In genomic region chr16:82016268-82016667, GRCh38 we compare ENCODE assay signal across 10 cellular contexts. TPM values are rescaled to one million over a fixed set of nuclear protein-coding genes. Genes with fewer than 3 reads are reported as not detected.
DNase-seq lines count a peak whose midpoint lies in the region; ATAC-seq and TF ChIP-seq lines count a peak whose summit lies in the region.
"Had no signal": no experiment of that assay in that cellular context is flagged by ENCODE, and none has a peak within 500 bp of the region (broad histone marks: within the 10 kb centered on the region; RNA-seq: fewer than 3 reads in every experiment).

No MANE protein-coding gene starts in this region.

- POLR2A ChIA-PET in Caco-2 (lab: Charles Lee): no interaction called here

- dilution Hi-C loops in mammary epithelial cell (cut with HindIII; ENCODE audit: low sequenced_read_pairs): no loop called here

- H3K4me3 ChIP-seq in Caco-2 (ENCODE audit: low read depth, low read length): no peak overlapping the region
- H3K4me3 ChIP-seq in Karpas-422 (ENCODE audit: low read length): no peak overlapping the region
- no peak overlapping the region for H3K4me3 ChIP-seq in mammary epithelial cell (replicated peaks in 1 of 3; ENCODE audit: insufficient read depth in 1 of 3, low read depth in 2 of 3, low read length in 3 of 3)
- no peak overlapping the region for H3K4me3 ChIP-seq in mesendoderm (ENCODE audit: low read length)
- peak overlapping the region in 1 of 4 donors; percentile 7 for H3K4me3 ChIP-seq in esophagus muscularis mucosa

- no peaks in the 10 kb centered on the region for H3K9me2 ChIP-seq in Karpas-422 (replicated peaks; ENCODE audit: insufficient read depth, low read length)

- BruUV-seq in Caco-2 (replicated peaks; lab: Mats Ljungman, UMichigan) (no TSS peak), mammary epithelial cell (replicated peaks; lab: Mats Ljungman, UMichigan) (no TSS peak)

- H4K20me1 ChIP-seq in Karpas-422 (ENCODE audit: insufficient read depth, low read depth, low read length): no peaks in the 10 kb centered on the region
- no peaks in the 10 kb centered on the region for H4K20me1 ChIP-seq in mammary epithelial cell (ENCODE audit: insufficient read depth, low read length)

- no peaks in the 10 kb centered on the region for H3K4me1 Mint-ChIP-seq in Caco-2 (ENCODE audit: low read depth, unreplicated experiment)
- peaks cover 5% of the 10 kb centered on the region for H3K4me1 Mint-ChIP-seq in activated T-cell treated with anti-CD3 and anti-CD28 coated beads, Interleukin-2, amount 50 U/mL, for 72 hours (ENCODE audit: low read depth)

- DNase-seq in Caco-2 (peak in 1 of 2 experiments; percentile 42), Karpas-422 (peak; percentile 48), mammary epithelial cell (peak; percentile 36), mesendoderm (peak; percentile 40), esophagus muscularis mucosa (ENCODE audit: extremely low spot score) (no peak)
- DNase-seq in activated T-cell treated with anti-CD3 and anti-CD28 coated beads, Interleukin-2, amount 50 U/mL, for 48 hours: no peak
- DNase-seq in activated T-cell treated with anti-CD3 and anti-CD28 coated beads, Interleukin-2, amount 50 U/mL, for 72 hours: no peak
- DNase-seq: activated CD4-positive, alpha-beta memory T cell treated with anti-CD3 and anti-CD28 coated beads for 36 hours; stimulated activated CD4-positive, alpha-beta T cell treated with anti-CD3 and anti-CD28 coated beads, Interleukin-4, amount 100 ng/mL, for 24 hours had no signal

- H3K27me3 Mint-ChIP-seq in Caco-2 (ENCODE audit: insufficient read depth, unreplicated experiment): peaks cover 22% of the 10 kb centered on the region
- H3K27me3 Mint-ChIP-seq in activated T-cell treated with anti-CD3 and anti-CD28 coated beads, Interleukin-2, amount 50 U/mL, for 72 hours (ENCODE audit: low read depth): peaks cover 24% of the 10 kb centered on the region

- no peak overlapping the region for H2AK5ac ChIP-seq in mesendoderm (ENCODE audit: low read length)

- H4K8ac ChIP-seq in mesendoderm (ENCODE audit: low read depth, low read length): no peak overlapping the region

- intact Hi-C loops in Caco-2 (cut with micrococcal nuclease; ENCODE audit: unreplicated experiment): no loop called here
- intact Hi-C loops in mammary epithelial cell (cut with micrococcal nuclease): no loop called here
- intact Hi-C loops in esophagus muscularis mucosa (cut with DNase I): no loop called here

- H3K4me2 ChIP-seq in Karpas-422 (ENCODE audit: low read depth, low read length, poor library complexity, severe bottlenecking) (no peak overlapping the region), mammary epithelial cell (ENCODE audit: insufficient read depth, low read depth, low read length) (no peak overlapping the region), mesendoderm (ENCODE audit: low read length) (no peak overlapping the region)

- H3K27ac ChIP-seq in Karpas-422 (ENCODE audit: low read length) (no peak overlapping the region), mammary epithelial cell (ENCODE audit: insufficient read depth, low read depth, low read length) (no peak overlapping the region), mesendoderm (ENCODE audit: low read depth, low read length) (no peak overlapping the region), esophagus muscularis mucosa (replicated peaks in 1 of 4) (no peak overlapping the region)

- no peak overlapping the region for H2BK120ac ChIP-seq in mesendoderm (ENCODE audit: low read depth, low read length)

- H3K4me1 ChIP-seq in Caco-2 (no peaks in the 10 kb centered on the region), Karpas-422 (ENCODE audit: low read length) (peaks cover 4% of the 10 kb centered on the region; the same call in 1 of the 2 replicates), mammary epithelial cell (ENCODE audit: insufficient read depth, low read length) (peaks cover 6% of the 10 kb centered on the region), mesendoderm (ENCODE audit: control insufficient read depth, low read depth, low read length) (no peaks in the 10 kb centered on the region), esophagus muscularis mucosa (peaks cover 0 to 6% (median 2%) of the 10 kb centered on the region in 4 donors)

- CTCF ChIA-PET in Caco-2 (lab: Charles Lee) (no interaction called here), mammary epithelial cell (lab: Charles Lee; ENCODE audit: low non-redundant PET) (no interaction called here)

- no peaks in the 10 kb centered on the region for H3K79me2 ChIP-seq in Karpas-422 (ENCODE audit: low read length)
- H3K79me2 ChIP-seq in mammary epithelial cell (ENCODE audit: insufficient read depth, low read length): no peaks in the 10 kb centered on the region
- H3K79me2 ChIP-seq in mesendoderm (ENCODE audit: control insufficient read depth, insufficient read depth, low read length): no peaks in the 10 kb centered on the region

- TF ChIP-seq CTCF in Caco-2 (IDR thresholded peaks at IDR 0.05; ENCODE audit: insufficient read depth in 1 of 2, low read depth in 1 of 2, low read length in 1 of 2, severe bottlenecking in 1 of 2, unreplicated experiment in 1 of 2): peak; percentile 32 to 38
- peak; percentile 37 to 53 for TF ChIP-seq CTCF in mammary epithelial cell (conservative IDR thresholded peaks at IDR 0.05 in 1 of 2, IDR thresholded peaks at IDR 0.05 in 1 of 2; ENCODE audit: extremely low read depth in 1 of 2, insufficient read depth in 1 of 2, low read depth in 1 of 2, low read length in 2 of 2)
- peak in 1 of 3 experiments; percentile 24 for TF ChIP-seq CTCF in esophagus muscularis mucosa (IDR thresholded peaks at IDR 0.05)

- H3K56ac ChIP-seq in mesendoderm (ENCODE audit: low read length): no peak overlapping the region

- H3K27ac Mint-ChIP-seq in Caco-2 (ENCODE audit: unreplicated experiment): no peak overlapping the region
- H3K27ac Mint-ChIP-seq in activated T-cell treated with anti-CD3 and anti-CD28 coated beads, Interleukin-2, amount 50 U/mL, for 72 hours: no peak overlapping the region
- H3K27ac Mint-ChIP-seq: activated CD4-positive, alpha-beta memory T cell treated with anti-CD3 and anti-CD28 coated beads for 36 hours had no signal

- H3K4ac ChIP-seq in mesendoderm (ENCODE audit: low read depth, low read length): no peak overlapping the region

- no peak overlapping the region for H3K4me3 Mint-ChIP-seq in Caco-2 (ENCODE audit: unreplicated experiment)
- H3K4me3 Mint-ChIP-seq in activated T-cell treated with anti-CD3 and anti-CD28 coated beads, Interleukin-2, amount 50 U/mL, for 72 hours: no peak overlapping the region
- H3K4me3 Mint-ChIP-seq: activated CD4-positive, alpha-beta memory T cell treated with anti-CD3 and anti-CD28 coated beads for 36 hours had no signal

- no peaks in the 10 kb centered on the region for H3K36me3 Mint-ChIP-seq in Caco-2 (ENCODE audit: insufficient read depth, unreplicated experiment)
- H3K36me3 Mint-ChIP-seq in activated T-cell treated with anti-CD3 and anti-CD28 coated beads, Interleukin-2, amount 50 U/mL, for 72 hours (ENCODE audit: insufficient read depth in 2 of 2): peaks cover 0 to 4% of the 10 kb centered on the region in 2 donors

- H3K9ac ChIP-seq in Karpas-422 (ENCODE audit: low read length) (no peak overlapping the region), mammary epithelial cell (ENCODE audit: insufficient read depth, low read length) (no peak overlapping the region), mesendoderm (ENCODE audit: low read length) (no peak overlapping the region)

- no peak overlapping the region for H3K23ac ChIP-seq in mesendoderm (ENCODE audit: low read length)

- H3K9me3 ChIP-seq in Caco-2 (peaks cover 8% of the 10 kb centered on the region; the same call in 1 of the 2 replicates), Karpas-422 (ENCODE audit: low read length) (no peaks in the 10 kb centered on the region), mammary epithelial cell (replicated peaks; ENCODE audit: insufficient read depth, low read length) (no peaks in the 10 kb centered on the region), esophagus muscularis mucosa (peaks cover 0 to 5% (median 3%) of the 10 kb centered on the region in 4 donors)

- no peak for TF ChIP-seq POLR2A in esophagus muscularis mucosa (IDR thresholded peaks at IDR 0.05; ENCODE audit: low read depth)

- TF ChIP-seq EP300 in esophagus muscularis mucosa (IDR thresholded peaks at IDR 0.05): no peak

- H2BK5ac ChIP-seq in mesendoderm (ENCODE audit: low read length): no peak overlapping the region

- no peak for ATAC-seq in activated T-cell treated with anti-CD3 and anti-CD28 coated beads, Interleukin-2, amount 50 U/mL, for 72 hours (replicated peaks in 1 of 2)
- ATAC-seq in HG03139 (IDR thresholded peaks at IDR 0.05; ENCODE audit: unreplicated experiment): no peak

- H3K36me3 ChIP-seq in Caco-2 (ENCODE audit: control insufficient read depth, insufficient read depth, low read length) (no peaks in the 10 kb centered on the region), Karpas-422 (ENCODE audit: insufficient read depth, low read length) (no peaks in the 10 kb centered on the region), mammary epithelial cell (ENCODE audit: insufficient read depth, low read length) (no peaks in the 10 kb centered on the region), mesendoderm (ENCODE audit: control insufficient read depth, insufficient read depth, low read length) (no peaks in the 10 kb centered on the region), esophagus muscularis mucosa (no peaks in the 10 kb centered on the region)

- H2AFZ ChIP-seq in Karpas-422 (ENCODE audit: low read length) (no peak overlapping the region), mammary epithelial cell (ENCODE audit: low read depth, low read length) (no peak overlapping the region)

- H3K27me3 ChIP-seq in Caco-2 (replicated peaks; ENCODE audit: control insufficient read depth, insufficient read depth, low read length): no peaks in the 10 kb centered on the region
- H3K27me3 ChIP-seq in Karpas-422 (ENCODE audit: low read length): no peaks in the 10 kb centered on the region; the same call in 1 of the 2 replicates
- H3K27me3 ChIP-seq in mammary epithelial cell (ENCODE audit: insufficient read depth, low read length): no peaks in the 10 kb centered on the region
- no peaks in the 10 kb centered on the region for H3K27me3 ChIP-seq in mesendoderm (ENCODE audit: insufficient read depth, low read length, poor library complexity)
- H3K27me3 ChIP-seq in esophagus muscularis mucosa: peaks cover 0 to 11% (median 0%) of the 10 kb centered on the region in 4 donors

- H3K79me1 ChIP-seq in mesendoderm (ENCODE audit: low read length): no peaks in the 10 kb centered on the region

- 52% methylated on average over 7 of the region's 7 CpGs for WGBS in mammary epithelial cell (ENCODE audit: low coverage, missing lambda C conversion rate)
- no CpG with 5 or more reads among the region's 7 CpGs for WGBS in mesendoderm (ENCODE audit: extremely low coverage, insufficient coverage, low lambda C conversion rate)
- 37% methylated on average over 7 of the region's 7 CpGs for WGBS in esophagus muscularis mucosa

- H3K9me3 Mint-ChIP-seq in Caco-2 (ENCODE audit: unreplicated experiment): peaks cover 10% of the 10 kb centered on the region
- peaks cover 0 to 2% of the 10 kb centered on the region in 2 donors for H3K9me3 Mint-ChIP-seq in activated T-cell treated with anti-CD3 and anti-CD28 coated beads, Interleukin-2, amount 50 U/mL, for 72 hours

- in situ Hi-C loops in mammary epithelial cell (cut with MboI; ENCODE audit: low sequenced_read_pairs in 2 of 2): no loop called here

- H2BK15ac ChIP-seq in mesendoderm (replicated peaks; ENCODE audit: low read depth): no peak overlapping the region

- H4K5ac ChIP-seq in mesendoderm (ENCODE audit: low read length): no peak overlapping the region

- H3K18ac ChIP-seq in mesendoderm (ENCODE audit: low read length): no peak overlapping the region

RNA-seq across cellular contexts. Expression of gene SDR42E1, which starts 5.0 kb away (rescaled TPM):
- total RNA-seq in Caco-2 (2022) (5.3 and 7.5 TPM in 2 replicates), mammary epithelial cell (10 to 100 TPM; 19.7 to 21.5 TPM), esophagus muscularis mucosa (1 to 10 TPM in 2 of 4 donors, under 1 TPM in 2; 0.66 to 1.3 (median 1.00) TPM)
- 4.4 TPM in 2 replicates for total RNA-seq in Karpas-422 (2014; rRNA removed; shearing (Covaris generic); ENCODE audit: low replicate concordance)
- polyA plus RNA-seq in mammary epithelial cell: 10.6 TPM
- polyA minus RNA-seq in mammary epithelial cell: 30.8 TPM
- 0.31 TPM for polyA plus RNA-seq in mesendoderm (2013, experiment 1 of 2)
- polyA plus RNA-seq in mesendoderm (2013, experiment 2 of 2): 0.50 TPM
- total RNA-seq in activated T-cell treated with anti-CD3 and anti-CD28 coated beads, Interleukin-2, amount 50 U/mL, for 72 hours: 10 to 100 TPM in 1 of 2 donors, 1 to 10 TPM in 1; 8.7 to 13.0 TPM

RNA-seq across cellular contexts. Expression of gene HSD17B2, which starts 18.8 kb away (rescaled TPM):
- total RNA-seq in Caco-2 (2022) (5.1 and 5.2 TPM in 2 replicates), mammary epithelial cell (1 to 10 TPM; 1.3 to 2.4 TPM), esophagus muscularis mucosa (not detected)
- total RNA-seq in Karpas-422 (2014; rRNA removed; shearing (Covaris generic); ENCODE audit: low replicate concordance): not detected in 2 replicates
- 3.2 TPM for polyA plus RNA-seq in mammary epithelial cell
- polyA minus RNA-seq in mammary epithelial cell: not detected
- not detected for polyA plus RNA-seq in mesendoderm (2013, experiment 1 of 2)
- polyA plus RNA-seq in mesendoderm (2013, experiment 2 of 2): not detected
- not detected for total RNA-seq in activated T-cell treated with anti-CD3 and anti-CD28 coated beads, Interleukin-2, amount 50 U/mL, for 72 hours
- total RNA-seq: activated CD4-positive, alpha-beta memory T cell treated with anti-CD3 and anti-CD28 coated beads for 36 hours had no signal

Comparison
In these comparisons a context has a peak if more than half of its experiments do, and no peak if none do; other contexts are left out.
1. DNase-seq: peak in Karpas-422 (single experiment), mammary epithelial cell (single experiment) and mesendoderm (single experiment); none in activated T-cell treated with anti-CD3 and anti-CD28 coated beads, Interleukin-2, amount 50 U/mL, for 48 hours (0 of 2), activated T-cell treated with anti-CD3 and anti-CD28 coated beads, Interleukin-2, amount 50 U/mL, for 72 hours (0 of 2) and esophagus muscularis mucosa (single experiment).